1 cellular context compared by ENCODE assay signal in the genomic region with DNA sequence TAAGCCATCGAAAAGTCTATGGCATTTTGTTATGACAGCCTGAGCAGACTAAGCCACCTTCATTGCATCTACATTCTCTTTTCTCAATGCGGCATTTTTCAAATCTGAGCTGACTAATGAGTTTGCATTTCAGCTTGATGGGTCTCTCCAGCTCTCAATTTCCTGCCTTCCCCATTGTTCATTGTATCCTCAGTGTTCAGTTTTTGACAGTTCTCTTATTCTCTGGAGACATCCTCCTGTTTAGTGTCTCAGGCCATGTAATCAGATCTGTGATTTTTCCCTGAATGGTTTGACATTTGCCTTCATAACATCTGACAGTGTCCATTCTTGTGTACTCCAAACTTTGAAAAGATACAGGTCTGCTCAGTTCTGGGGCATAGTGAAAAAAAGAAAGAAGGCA.
TF ChIP-seq lines count a peak whose summit lies in the region.

No MANE protein-coding gene starts in this region.

TF ChIP-seq in H1, 55 proteins besides CTCF, POLR2A, EP300 and RAD21:
- TF ChIP-seq GABPA (IDR thresholded peaks at IDR 0.05; ENCODE audit: borderline replicate concordance, insufficient read depth, low read length) (no peak), KDM4A (IDR thresholded peaks at IDR 0.05; ENCODE audit: low read depth, low read length, severe bottlenecking) (no peak), KDM1A (IDR thresholded peaks at IDR 0.05; ENCODE audit: borderline replicate concordance, low read length) (no peak), CBX8 (IDR thresholded peaks at IDR 0.05; ENCODE audit: borderline replicate concordance, low read depth, low read length) (no peak), SIRT6 (IDR thresholded peaks at IDR 0.05; ENCODE audit: low read length) (no peak), PHF8 (conservative IDR thresholded peaks at IDR 0.05; ENCODE audit: low read depth, low read length) (no peak), SRF (IDR thresholded peaks at IDR 0.05; ENCODE audit: low read depth, low read length) (no peak), RNF2 (IDR thresholded peaks at IDR 0.05; ENCODE audit: borderline replicate concordance, low read depth, low read length, missing control alignments, poor library complexity, severe bottlenecking) (no peak), TAF7 (optimal IDR thresholded peaks at IDR 0.05; ENCODE audit: borderline replicate concordance, low read depth, low read length) (no peak), RBBP5 (IDR thresholded peaks at IDR 0.05; ENCODE audit: borderline replicate concordance, low read depth, low read length) (no peak), EGR1 (IDR thresholded peaks at IDR 0.05; ENCODE audit: borderline replicate concordance, low read depth, low read length) (no peak), JUN (IDR thresholded peaks at IDR 0.05; ENCODE audit: low read depth, low read length) (no peak), CBX5 (IDR thresholded peaks at IDR 0.05; ENCODE audit: low read depth, low read length) (no peak)
